In the genomic region with DNA sequence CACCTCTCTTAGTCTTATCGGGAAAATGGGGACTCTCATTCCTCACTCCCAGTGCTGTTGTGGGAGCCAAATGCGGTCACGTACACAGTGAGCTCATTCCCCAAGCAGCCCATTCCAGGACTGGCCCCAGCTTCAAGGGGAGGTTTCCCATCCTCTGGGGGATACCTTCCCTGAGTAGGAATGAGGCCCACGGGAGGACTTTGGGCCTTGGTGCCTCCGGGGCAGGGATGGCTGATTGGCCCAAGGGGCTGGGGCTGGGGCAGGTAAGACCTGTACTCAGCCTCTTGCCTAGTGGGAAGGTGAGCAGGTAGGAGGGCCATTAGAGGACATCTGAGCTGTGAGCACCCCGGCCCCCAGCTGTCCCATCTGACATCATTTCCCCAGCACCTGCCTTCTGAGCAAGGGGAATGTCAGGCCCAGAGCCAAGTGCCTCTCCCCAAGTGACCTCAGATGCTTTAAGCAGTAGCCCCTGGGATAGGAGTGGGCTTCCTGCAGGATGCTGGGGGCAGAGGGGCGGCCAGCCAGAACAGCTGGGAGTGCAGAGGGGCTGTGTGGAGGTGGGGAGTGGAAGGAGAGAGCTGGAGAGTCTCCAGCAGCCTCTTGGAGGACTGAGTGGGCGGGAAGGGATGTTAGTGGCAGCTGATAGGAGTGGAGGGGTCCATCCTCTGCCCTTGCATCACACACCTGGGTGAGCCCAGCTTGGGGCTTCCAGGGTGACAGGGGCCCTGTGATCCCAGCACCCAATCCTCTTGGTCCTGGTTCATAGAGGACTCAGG, we compare ENCODE assay signal across 1 cellular context.
TF ChIP-seq lines count a peak whose summit lies in the region.

No MANE protein-coding gene starts in this region.

TF ChIP-seq in HepG2, 621 proteins besides CTCF, POLR2A, EP300 and RAD21 (continued from another document):
- TF ChIP-seq MAF1 (CRISPR knock-in tag; IDR thresholded peaks at IDR 0.05; ENCODE audit: borderline replicate concordance) (no peak), REL (CRISPR knock-in tag; conservative IDR thresholded peaks at IDR 0.05) (no peak), ZNF337 (CRISPR knock-in tag; IDR thresholded peaks at IDR 0.05; ENCODE audit: borderline replicate concordance, low read depth) (no peak), HDAC6 (IDR thresholded peaks at IDR 0.05; ENCODE audit: low read depth, low read length) (no peak), GMEB1 (CRISPR knock-in tag; IDR thresholded peaks at IDR 0.05; ENCODE audit: borderline replicate concordance) (no peak)
TF ChIP-seq in HepG2: peak in this region for 0.
